19 cellular contexts compared by ENCODE assay signal in the genomic region with DNA sequence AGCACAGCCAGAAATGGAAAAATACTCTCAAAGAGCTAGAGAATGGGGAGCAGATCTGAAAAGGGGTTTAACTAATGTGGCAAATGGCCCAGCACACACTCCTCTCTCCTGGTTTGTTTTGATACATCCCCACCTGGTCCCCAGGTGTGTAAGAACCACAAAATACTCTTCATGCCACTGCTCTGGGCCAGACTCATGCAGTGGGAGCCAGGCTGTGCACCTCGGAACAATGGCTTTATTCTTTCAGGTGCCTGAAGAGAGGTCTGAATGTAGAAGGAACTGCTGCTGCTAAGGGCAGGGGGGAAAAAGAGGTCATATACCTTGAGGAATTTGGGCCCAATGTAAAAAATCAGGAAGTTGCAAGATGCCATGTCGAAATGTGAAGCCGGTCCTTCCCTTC.
"Had no signal": no experiment of that assay in that cellular context is flagged by ENCODE, and none has a peak within 500 bp of the region (broad histone marks: within the 10 kb centered on the region; RNA-seq: fewer than 3 reads in every experiment).

No MANE protein-coding gene starts in this region.

- H3K27ac Mint-ChIP-seq: dendritic cell treated with granulocyte-macrophage colony-stimulating factor and Interleukin-4, amounts not matched to agents 40 ng/mL and 50 ng/mL, for 4 days; naive thymus-derived CD4-positive, alpha-beta T cell had no signal

- H3K9me3 ChIP-seq: heart right ventricle, left lung, lower lobe of right lung, neutrophil, sigmoid colon, stomach, thoracic aorta, transverse colon had no signal

- H3K4me3 ChIP-seq: heart right ventricle, left lung, lower lobe of right lung, sigmoid colon, skin epidermis, stomach, thoracic aorta, transverse colon had no signal

- H3K27me3 Mint-ChIP-seq: dendritic cell treated with granulocyte-macrophage colony-stimulating factor and Interleukin-4, amounts not matched to agents 40 ng/mL and 50 ng/mL, for 4 days had no signal

- DNase-seq: cerebellar nuclear complex; foreskin melanocyte; heart right ventricle; hypothalamus; left lung; lower lobe of right lung; naive thymus-derived CD4-positive, alpha-beta T cell; posterior cingulate gyrus; sigmoid colon; stimulated activated CD4-positive, alpha-beta T cell treated with anti-CD3 and anti-CD28 coated beads, Interleukin-2, amount 100 ng/mL, for 24 hours; stimulated activated CD4-positive, alpha-beta T cell treated with anti-CD3 and anti-CD28 coated beads, Interleukin-4, amount 100 ng/mL, for 4 hours; stimulated activated naive CD4-positive, alpha-beta T cell; stomach; substantia nigra; transverse colon had no signal

- H3K27me3 ChIP-seq: heart right ventricle, left lung, neutrophil, sigmoid colon, stomach, transverse colon had no signal

- H3K4me1 Mint-ChIP-seq: naive thymus-derived CD4-positive, alpha-beta T cell had no signal

- H3K36me3 Mint-ChIP-seq: naive thymus-derived CD4-positive, alpha-beta T cell had no signal

- H3K4me1 ChIP-seq: left lung, lower lobe of right lung had no signal

- H3K36me3 ChIP-seq: heart right ventricle, left lung, lower lobe of right lung, neutrophil, sigmoid colon, stomach, thoracic aorta, transverse colon had no signal

- H3K27ac ChIP-seq: heart right ventricle, left lung, lower lobe of right lung, neutrophil, sigmoid colon, skin epidermis, stomach, thoracic aorta, transverse colon had no signal

- H3K4me3 Mint-ChIP-seq: dendritic cell treated with granulocyte-macrophage colony-stimulating factor and Interleukin-4, amounts not matched to agents 40 ng/mL and 50 ng/mL, for 4 days had no signal

- H3K9me3 Mint-ChIP-seq: dendritic cell treated with granulocyte-macrophage colony-stimulating factor and Interleukin-4, amounts not matched to agents 40 ng/mL and 50 ng/mL, for 4 days had no signal

- ATAC-seq: heart right ventricle; left lung; lower lobe of right lung; naive thymus-derived CD4-positive, alpha-beta T cell had no signal
